In genomic region chr20:50165687-50166554, GRCh38 we compare ENCODE assay signal across 8 cellular contexts. TPM values are rescaled to one million over a fixed set of nuclear protein-coding genes. Genes with fewer than 3 reads are reported as not detected.
DNase-seq lines count a peak whose midpoint lies in the region; ATAC-seq and TF ChIP-seq lines count a peak whose summit lies in the region.

No MANE protein-coding gene starts in this region.

- peak overlapping the region; percentile 63 for H3K4me3 ChIP-seq in AG10803 (ENCODE audit: low read length)
- H3K4me3 ChIP-seq in dorsolateral prefrontal cortex: peak overlapping the region; percentile 3 to 65 (median 38)
- peak overlapping the region; percentile 30 to 47 (median 36) for H3K4me3 ChIP-seq in liver (ENCODE audit: low read depth in 1 of 3, low read length in 3 of 3)

- H3K27me3 ChIP-seq in dorsolateral prefrontal cortex (no peaks in the 10 kb centered on the region), liver (ENCODE audit: control insufficient read depth in 4 of 4, insufficient read depth in 4 of 4, low read length in 3 of 4) (no peaks in the 10 kb centered on the region)

- intact Hi-C loops in dorsolateral prefrontal cortex (cut with DNase I): loop anchor here in 1 of 2 donors (10.0 kb wide), 1 partner anchor 181 kb away; the partner anchor contains the start of gene SNAI1

- WGBS in liver: 10% methylated on average over 20 of the region's 20 CpGs

- DNase-seq in AG10803 (ENCODE audit: low read depth) (peak; percentile 100), NCI-H526 treated with DMSO at 0.1 percent for 48 hours (lab: John Stamatoyannopoulos, UW) (peak; percentile 96), dorsolateral prefrontal cortex (peak; percentile 34 to 97 (median 88))
- peak; percentile 52 to 84 for DNase-seq in activated CD4-positive, alpha-beta T cell treated with anti-CD3 and anti-CD28 coated beads, Interleukin-2, amount 50 U/mL, for 24 hours (ENCODE audit: low read depth in 1 of 2, low spot score in 1 of 2)
- DNase-seq in stimulated activated CD4-positive, alpha-beta T cell treated with anti-CD3 and anti-CD28 coated beads, Interleukin-4, amount 100 ng/mL, for 1 hour: peak; percentile 86

- TF ChIP-seq CTCF in AG10803 (conservative IDR thresholded peaks at IDR 0.05; ENCODE audit: low read length): 0 out of 2 replicates have a peak, but pooled peaks have one; percentile 9
- TF ChIP-seq CTCF in dorsolateral prefrontal cortex (IDR thresholded peaks at IDR 0.05 in 54 of 56, conservative IDR thresholded peaks at IDR 0.05 in 2 of 56; ENCODE audit: low read depth in 1 of 56, partially characterized antibody in 56 of 56): peak in 10 of 56 donors; percentile 9 to 37 (median 24)
- TF ChIP-seq CTCF in liver (IDR thresholded peaks at IDR 0.05; ENCODE audit: low read depth, low read length, missing input control): no peak

- TF ChIP-seq POLR2A in GM19099 (IDR thresholded peaks at IDR 0.05; ENCODE audit: extremely low read depth, insufficient read length, low read depth): peak; percentile 62

- H3K36me3 ChIP-seq in liver (ENCODE audit: control insufficient read depth in 4 of 4, insufficient read depth in 3 of 4, low read depth in 1 of 4, low read length in 3 of 4): no peaks in the 10 kb centered on the region

- peaks cover 0 to 11% (median 6%) of the 10 kb centered on the region in 4 donors for H3K4me1 ChIP-seq in liver (ENCODE audit: control insufficient read depth in 4 of 4, insufficient read depth in 4 of 4, low read length in 3 of 4)

- H3K27ac ChIP-seq in dorsolateral prefrontal cortex (peak overlapping the region in 57 of 59 donors; percentile 29 to 93 (median 85)), liver (ENCODE audit: low read depth in 1 of 2, low read length in 2 of 2) (peak overlapping the region; percentile 88 to 97)

- TF ChIP-seq RAD21 in liver (IDR thresholded peaks at IDR 0.05): peak; percentile 42 to 50

- ATAC-seq in HG03460 (IDR thresholded peaks at IDR 0.05; ENCODE audit: unreplicated experiment): peak; percentile 95

- peak overlapping the region; percentile 35 to 93 for H3K9ac ChIP-seq in liver (ENCODE audit: low read depth in 1 of 2, low read length in 2 of 2)

- no peaks in the 10 kb centered on the region for H3K9me3 ChIP-seq in liver (ENCODE audit: control insufficient read depth in 4 of 4, low read length in 3 of 4)

TF ChIP-seq in liver, 16 proteins besides CTCF, POLR2A, EP300 and RAD21:
- peak; percentile 77 for TF ChIP-seq SP1 (IDR thresholded peaks at IDR 0.05)
- TF ChIP-seq FOXA1 (IDR thresholded peaks at IDR 0.05): peak; percentile 3
- peak; percentile 87 for TF ChIP-seq ATF3 (IDR thresholded peaks at IDR 0.05)
- TF ChIP-seq TAF1 (conservative IDR thresholded peaks at IDR 0.05): peak; percentile 30
- TF ChIP-seq GABPA (IDR thresholded peaks at IDR 0.05 in 1 of 2, conservative IDR thresholded peaks at IDR 0.05 in 1 of 2): peak in 1 of 2 donors; percentile 40
- peak; percentile 61 to 71 for TF ChIP-seq HNF4A (conservative IDR thresholded peaks at IDR 0.05)
- peak; percentile 67 for TF ChIP-seq NR2F2 (IDR thresholded peaks at IDR 0.05)
- peak; percentile 78 to 88 for TF ChIP-seq EGR1 (IDR thresholded peaks at IDR 0.05; ENCODE audit: low read depth in 2 of 2)
- TF ChIP-seq ZBTB33 (IDR thresholded peaks at IDR 0.05): peak; percentile 87
- peak; percentile 90 for TF ChIP-seq FOXA2 (IDR thresholded peaks at IDR 0.05)
- TF ChIP-seq RXRA (IDR thresholded peaks at IDR 0.05): peak; percentile 82 to 92
- TF ChIP-seq, protein P1, sequence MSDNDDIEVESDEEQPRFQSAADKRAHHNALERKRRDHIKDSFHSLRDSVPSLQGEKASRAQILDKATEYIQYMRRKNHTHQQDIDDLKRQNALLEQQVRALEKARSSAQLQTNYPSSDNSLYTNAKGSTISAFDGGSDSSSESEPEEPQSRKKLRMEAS (IDR thresholded peaks at IDR 0.05): peak; percentile 78
- TF ChIP-seq HNF4G (IDR thresholded peaks at IDR 0.05): no peak
- TF ChIP-seq, protein P2, sequence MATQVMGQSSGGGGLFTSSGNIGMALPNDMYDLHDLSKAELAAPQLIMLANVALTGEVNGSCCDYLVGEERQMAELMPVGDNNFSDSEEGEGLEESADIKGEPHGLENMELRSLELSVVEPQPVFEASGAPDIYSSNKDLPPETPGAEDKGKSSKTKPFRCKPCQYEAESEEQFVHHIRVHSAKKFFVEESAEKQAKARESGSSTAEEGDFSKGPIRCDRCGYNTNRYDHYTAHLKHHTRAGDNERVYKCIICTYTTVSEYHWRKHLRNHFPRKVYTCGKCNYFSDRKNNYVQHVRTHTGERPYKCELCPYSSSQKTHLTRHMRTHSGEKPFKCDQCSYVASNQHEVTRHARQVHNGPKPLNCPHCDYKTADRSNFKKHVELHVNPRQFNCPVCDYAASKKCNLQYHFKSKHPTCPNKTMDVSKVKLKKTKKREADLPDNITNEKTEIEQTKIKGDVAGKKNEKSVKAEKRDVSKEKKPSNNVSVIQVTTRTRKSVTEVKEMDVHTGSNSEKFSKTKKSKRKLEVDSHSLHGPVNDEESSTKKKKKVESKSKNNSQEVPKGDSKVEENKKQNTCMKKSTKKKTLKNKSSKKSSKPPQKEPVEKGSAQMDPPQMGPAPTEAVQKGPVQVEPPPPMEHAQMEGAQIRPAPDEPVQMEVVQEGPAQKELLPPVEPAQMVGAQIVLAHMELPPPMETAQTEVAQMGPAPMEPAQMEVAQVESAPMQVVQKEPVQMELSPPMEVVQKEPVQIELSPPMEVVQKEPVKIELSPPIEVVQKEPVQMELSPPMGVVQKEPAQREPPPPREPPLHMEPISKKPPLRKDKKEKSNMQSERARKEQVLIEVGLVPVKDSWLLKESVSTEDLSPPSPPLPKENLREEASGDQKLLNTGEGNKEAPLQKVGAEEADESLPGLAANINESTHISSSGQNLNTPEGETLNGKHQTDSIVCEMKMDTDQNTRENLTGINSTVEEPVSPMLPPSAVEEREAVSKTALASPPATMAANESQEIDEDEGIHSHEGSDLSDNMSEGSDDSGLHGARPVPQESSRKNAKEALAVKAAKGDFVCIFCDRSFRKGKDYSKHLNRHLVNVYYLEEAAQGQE (IDR thresholded peaks at IDR 0.05): peak; percentile 81
- TF ChIP-seq JUND (IDR thresholded peaks at IDR 0.05): peak; percentile 98 to 99
- TF ChIP-seq YY1 (IDR thresholded peaks at IDR 0.05): peak; percentile 84

RNA-seq across cellular contexts. Expression of gene PEDS1, which starts 12.4 kb away (rescaled TPM):
- 10 to 100 TPM; 14.7 to 51.9 (median 24.0) TPM for total RNA-seq in dorsolateral prefrontal cortex
- total RNA-seq in liver: 1 to 10 TPM; 4.8 to 6.5 TPM
- 10 to 100 TPM; 10.7 to 19.3 TPM for polyA plus RNA-seq in liver

RNA-seq across cellular contexts. Expression of gene CEBPB, which starts 24.7 kb away (rescaled TPM):
- 100 to 1,000 TPM in 1 of 120 experiments, 10 to 100 TPM in 119; 14.0 to 106 (median 35.0) TPM for total RNA-seq in dorsolateral prefrontal cortex
- total RNA-seq in liver: 10 to 100 TPM; 21.3 to 61.8 TPM
- polyA plus RNA-seq in liver: 10 to 100 TPM; 19.7 to 37.0 TPM

RNA-seq across cellular contexts. Expression of gene UBE2V1, which starts 53.0 kb away (rescaled TPM):
- total RNA-seq in dorsolateral prefrontal cortex (100 to 1,000 TPM in 113 of 120 experiments, 10 to 100 TPM in 7; 81.1 to 180 (median 135) TPM), liver (10 to 100 TPM; 27.9 to 29.7 TPM)
- 10 to 100 TPM; 38.8 to 53.0 TPM for polyA plus RNA-seq in liver

Comparison
In these comparisons a context has a peak if more than half of its experiments do, and no peak if none do; other contexts are left out.
1. Peak in every context shown above with its lines: DNase-seq, ATAC-seq, H3K4me3 ChIP-seq and H3K27ac ChIP-seq.